36 cellular contexts compared by ENCODE assay signal in the genomic region with DNA sequence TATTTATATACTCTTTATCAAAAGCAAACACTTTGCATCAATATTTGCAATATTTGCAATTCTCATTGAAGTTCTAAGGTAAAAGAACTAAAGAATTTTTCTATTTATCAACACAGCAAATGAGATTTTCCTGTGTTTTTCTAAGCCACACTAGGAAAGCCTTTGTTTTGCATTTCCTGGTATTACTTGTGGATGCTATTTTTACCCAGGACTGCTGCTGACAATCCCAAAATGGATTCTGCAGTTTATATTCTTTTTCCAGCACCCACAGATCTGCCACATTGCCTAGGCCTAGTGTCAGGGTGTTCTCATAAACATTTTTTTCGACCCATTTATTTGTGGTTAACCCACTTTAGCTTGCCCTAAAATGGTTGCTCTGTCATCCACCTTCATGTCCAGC. TPM values are rescaled to one million over a fixed set of nuclear protein-coding genes. Genes with fewer than 3 reads are reported as not detected.
A peak's percentile ranks its signal among the peaks of the same experiment; 100 is the strongest.
DNase-seq lines count a peak whose midpoint lies in the region; ATAC-seq, FAIRE-seq and TF ChIP-seq lines count a peak whose summit lies in the region.
"Had no signal": no experiment of that assay in that cellular context is flagged by ENCODE, and none has a peak within 500 bp of the region (broad histone marks: within the 10 kb centered on the region; RNA-seq: fewer than 3 reads in every experiment).

No MANE protein-coding gene starts in this region.

- no peak for TF ChIP-seq POLR2A in heart left ventricle (IDR thresholded peaks at IDR 0.05)
- TF ChIP-seq POLR2A in endothelial cell of umbilical vein (IDR thresholded peaks at IDR 0.05; ENCODE audit: low read depth, low read length): no peak

- H4K20me1 ChIP-seq in endothelial cell of umbilical vein (replicated peaks; ENCODE audit: control insufficient read depth, extremely low read depth, insufficient read depth, low read length) (no peaks in the 10 kb centered on the region), osteoblast (ENCODE audit: insufficient read depth, low read length) (no peaks in the 10 kb centered on the region)

- peak overlapping the region; percentile 17 for H3K9ac ChIP-seq in endothelial cell of umbilical vein (replicated peaks; ENCODE audit: extremely low read depth, insufficient read depth, low read length)

- H3K36me3 ChIP-seq in heart left ventricle: peaks cover 0 to 4% (median 0%) of the 10 kb centered on the region in 9 donors
- no peaks in the 10 kb centered on the region for H3K36me3 ChIP-seq in endothelial cell of umbilical vein (ENCODE audit: control insufficient read depth in 2 of 2, extremely low read depth in 1 of 2, insufficient read depth in 2 of 2, low read length in 2 of 2)
- H3K36me3 ChIP-seq in osteoblast (ENCODE audit: insufficient read depth, low read length): peaks cover 5% of the 10 kb centered on the region
- H3K36me3 ChIP-seq in aorta (ENCODE audit: control insufficient read depth in 1 of 2, insufficient read depth in 2 of 2, low read length in 1 of 2): no peaks in the 10 kb centered on the region
- H3K36me3 ChIP-seq: breast epithelium, lower lobe of right lung, pancreas, right lobe of liver had no signal

- peak overlapping the region; percentile 76 for H2AFZ ChIP-seq in endothelial cell of umbilical vein (ENCODE audit: low read depth, low read length)
- peak overlapping the region; percentile 10 for H2AFZ ChIP-seq in osteoblast (ENCODE audit: low read length)

- 57 to 68% (median 60%) methylated on average over 1 of the region's 1 CpG for WGBS in heart left ventricle, 4 donors
- 16% methylated on average over 1 of the region's 1 CpG for WGBS in aorta, 2 donors

- no peaks in the 10 kb centered on the region for H3K9me3 ChIP-seq in heart left ventricle
- no peaks in the 10 kb centered on the region for H3K9me3 ChIP-seq in endothelial cell of umbilical vein (replicated peaks; ENCODE audit: control insufficient read depth, insufficient read depth, low read length)
- H3K9me3 ChIP-seq in osteoblast (ENCODE audit: low read depth, low read length): no peaks in the 10 kb centered on the region
- no peaks in the 10 kb centered on the region for H3K9me3 ChIP-seq in aorta (ENCODE audit: control insufficient read depth, low read length)
- H3K9me3 ChIP-seq: breast epithelium, lower lobe of right lung, pancreas, right lobe of liver, SJCRH30 had no signal

- peak; percentile 70 for FAIRE-seq in endothelial cell of umbilical vein (lab: Jason Lieb, UNC)
- FAIRE-seq: colon, GM12892, HepG2, keratinocyte, pancreas had no signal

- BruUV-seq in endothelial cell of umbilical vein (replicated peaks; lab: Mats Ljungman, UMichigan): no TSS peak

- dilution Hi-C loops in endothelial cell of umbilical vein (cut with MboI; ENCODE audit: extremely low pct_ligation_motif_present, low sequenced_read_pairs): no loop called here

- H3K27me3 ChIP-seq in heart left ventricle (no peaks in the 10 kb centered on the region), endothelial cell of umbilical vein (ENCODE audit: control insufficient read depth in 2 of 2, insufficient read depth in 2 of 2, low read length in 2 of 2) (no peaks in the 10 kb centered on the region), osteoblast (ENCODE audit: insufficient read depth, low read length) (no peaks in the 10 kb centered on the region), aorta (ENCODE audit: control insufficient read depth in 1 of 2, insufficient read depth in 2 of 2, low read length in 1 of 2) (no peaks in the 10 kb centered on the region)
- H3K27me3 ChIP-seq: breast epithelium, pancreas, right lobe of liver, SJCRH30 had no signal

- CTCF ChIA-PET in endothelial cell of umbilical vein (lab: Charles Lee): no interaction called here

- H3K4me1 ChIP-seq in heart left ventricle: peaks cover 0 to 54% (median 39%) of the 10 kb centered on the region in 12 donors
- H3K4me1 ChIP-seq in endothelial cell of umbilical vein (ENCODE audit: control insufficient read depth, extremely low read depth, insufficient read depth, low read length): peaks cover 18% of the 10 kb centered on the region
- no peaks in the 10 kb centered on the region for H3K4me1 ChIP-seq in osteoblast (ENCODE audit: insufficient read depth, low read length)
- H3K4me1 ChIP-seq in aorta (ENCODE audit: control insufficient read depth in 1 of 2, insufficient read depth in 2 of 2, low read length in 2 of 2): peaks cover 2 to 11% of the 10 kb centered on the region in 2 donors
- H3K4me1 ChIP-seq: breast epithelium, SJCRH30 had no signal

- no peak for TF ChIP-seq CTCF in heart left ventricle (IDR thresholded peaks at IDR 0.05)
- no peak for TF ChIP-seq CTCF in endothelial cell of umbilical vein (IDR thresholded peaks at IDR 0.05; ENCODE audit: extremely low read depth in 1 of 2, insufficient read depth in 1 of 2, low read depth in 1 of 2, low read length in 2 of 2)
- TF ChIP-seq CTCF in osteoblast (IDR thresholded peaks at IDR 0.05; ENCODE audit: extremely low read depth, low read depth, low read length): no peak

- intact Hi-C loops in heart left ventricle (cut with DNase I) (no loop called here), Right ventricle myocardium inferior (cut with DNase I) (no loop called here), endothelial cell of umbilical vein (cut with micrococcal nuclease) (no loop called here), aorta (cut with DNase I) (no loop called here)

- POLR2A ChIA-PET in endothelial cell of umbilical vein (lab: Charles Lee): no interaction called here

- DNase-seq in heart left ventricle (no peak), Right ventricle myocardium inferior (ENCODE audit: missing footprints) (no peak), endothelial cell of umbilical vein (ENCODE audit: low read depth, low spot score) (peak; percentile 61), osteoblast (ENCODE audit: insufficient read length, low spot score, missing footprints) (no peak), aorta (no peak), midbrain (lab: John Stamatoyannopoulos, UW) (no peak), NCI-H2171 treated with DMSO at 0.1 percent for 48 hours (lab: John Stamatoyannopoulos, UW) (no peak)
- DNase-seq: 8988T; activated CD4-positive, alpha-beta T cell treated with anti-CD3 and anti-CD28 coated beads for 48 hours; activated effector memory CD4-positive, alpha-beta T cell treated with Interleukin-2 at 50 U/mL for 16 hours; amygdala; effector memory CD4-positive, alpha-beta T cell; erythroblast; glutamatergic neuron; Kasumi-1; lower lobe of right lung; NCI-H1417 treated with DMSO at 0.1 percent for 48 hours; NCI-H2081; NCI-H345; NCI-H69; pancreas; right lobe of liver; SJCRH30; stimulated activated CD4-positive, alpha-beta T cell treated with anti-CD3 and anti-CD28 coated beads, Interleukin-15, amount 100 ng/mL, for 24 hours; stimulated activated CD4-positive, alpha-beta T cell treated with anti-CD3 and anti-CD28 coated beads, Interleukin-4, amount 100 ng/mL, for 4 hours; trophoblast cell had no signal

- no peaks in the 10 kb centered on the region for H3K9me1 ChIP-seq in endothelial cell of umbilical vein (replicated peaks; ENCODE audit: control insufficient read depth, extremely low read depth, insufficient read depth, low read length)

- H3K4me2 ChIP-seq in endothelial cell of umbilical vein (ENCODE audit: insufficient read depth, low read length) (peak overlapping the region; percentile 67), osteoblast (ENCODE audit: insufficient read depth, low read length) (no peak overlapping the region)

- ATAC-seq in heart left ventricle (no peak), Right ventricle myocardium inferior (no peak), aorta (ENCODE audit: low FRiP score) (no peak), GM19035 (IDR thresholded peaks at IDR 0.05; ENCODE audit: unreplicated experiment) (no peak)
- ATAC-seq: activated naive CD4-positive, alpha-beta T cell treated with anti-CD3 and anti-CD28 coated beads, Interleukin-2, amount 50 U/mL, for 72 hours; HCT116; HepG2; lower lobe of right lung; pancreas had no signal

- H3K27ac ChIP-seq in heart left ventricle (peak overlapping the region; percentile 6 to 80 (median 65)), endothelial cell of umbilical vein (ENCODE audit: insufficient read depth, low read depth, low read length) (peak overlapping the region; percentile 64), osteoblast (ENCODE audit: low read depth, low read length) (no peak overlapping the region), aorta (ENCODE audit: low read depth in 1 of 2, low read length in 2 of 2) (peak overlapping the region; percentile 21 to 43)
- H3K27ac ChIP-seq: lower lobe of right lung, pancreas, right lobe of liver, SJCRH30 had no signal

- no peak overlapping the region for H3K4me3 ChIP-seq in heart left ventricle
- no peak overlapping the region for H3K4me3 ChIP-seq in endothelial cell of umbilical vein (replicated peaks in 1 of 3; ENCODE audit: insufficient read depth in 1 of 3, low read depth in 1 of 3, low read length in 3 of 3)
- H3K4me3 ChIP-seq in osteoblast (ENCODE audit: insufficient read depth, low read length): no peak overlapping the region
- H3K4me3 ChIP-seq in aorta (ENCODE audit: low read length in 2 of 2): no peak overlapping the region
- H3K4me3 ChIP-seq: breast epithelium, lower lobe of right lung, pancreas, right lobe of liver, SJCRH30 had no signal

- H3K79me2 ChIP-seq in endothelial cell of umbilical vein (ENCODE audit: control insufficient read depth, insufficient read depth, low read length) (no peaks in the 10 kb centered on the region), osteoblast (ENCODE audit: insufficient read depth, low read length) (no peaks in the 10 kb centered on the region)

TF ChIP-seq in endothelial cell of umbilical vein, 7 proteins besides CTCF, POLR2A, EP300 and RAD21 (continues in another document):
- TF ChIP-seq MYC (IDR thresholded peaks at IDR 0.05; ENCODE audit: low read depth, low read length) (no peak), JUN (IDR thresholded peaks at IDR 0.05; ENCODE audit: borderline replicate concordance, insufficient read depth, insufficient read length, low read depth) (no peak), POLR2AphosphoS5 (IDR thresholded peaks at IDR 0.05; ENCODE audit: insufficient read depth, low read depth, low read length) (no peak)

RNA-seq across cellular contexts. Expression of a gene that starts 25.9 kb away (rescaled TPM):
- total RNA-seq in heart left ventricle: 10 to 100 TPM in 1 of 9 donors, 1 to 10 TPM in 6, under 1 TPM in 2; 0.72 to 10.8 (median 4.1) TPM
- polyA plus RNA-seq in heart left ventricle: 1 to 10 TPM; 1.4 to 2.8 TPM
- total RNA-seq in Right ventricle myocardium inferior: 2.1 TPM
- 22.7 and 31.9 TPM in 2 replicates for total RNA-seq in endothelial cell of umbilical vein
- polyA plus RNA-seq in endothelial cell of umbilical vein: 27.1 and 33.7 TPM in 2 replicates
- polyA plus RNA-seq in endothelial cell of umbilical vein (2011; cell fraction: cytosol; rRNA removed): 40.7 and 43.1 TPM in 2 replicates
- polyA plus RNA-seq in endothelial cell of umbilical vein (2011; cell fraction: nucleus; rRNA removed): 23.9 and 34.4 TPM in 2 replicates
- 34.1 and 35.1 TPM in 2 replicates for polyA plus RNA-seq in endothelial cell of umbilical vein (2012)
- polyA minus RNA-seq in endothelial cell of umbilical vein: 19.6 and 27.8 TPM in 2 replicates
- not detected for polyA minus RNA-seq in endothelial cell of umbilical vein (2011; cell fraction: cytosol; rRNA and poly(A)+ RNA removed)
- polyA minus RNA-seq in endothelial cell of umbilical vein (2011; cell fraction: nucleus; rRNA and poly(A)+ RNA removed): 11.8 and 21.0 TPM in 2 replicates
- 12.3 and 14.4 TPM in 2 replicates for total RNA-seq in osteoblast
- 10 to 100 TPM in 1 of 2 donors, 1 to 10 TPM in 1; 8.1 to 30.5 TPM for total RNA-seq in aorta
- 10 to 100 TPM; 18.7 to 69.6 TPM for polyA plus RNA-seq in aorta
- total RNA-seq: activated CD8-positive, alpha-beta memory T cell treated with anti-CD3 and anti-CD28 coated beads for 36 hours; activated naive CD4-positive, alpha-beta T cell treated with anti-CD3 and anti-CD28 coated beads, Interleukin-2, amount 50 U/mL, for 72 hours had no signal
- polyA plus RNA-seq: CD14-positive monocyte had no signal
